Comparison of ENCODE assay signal across 8 cellular contexts in the genomic region with DNA sequence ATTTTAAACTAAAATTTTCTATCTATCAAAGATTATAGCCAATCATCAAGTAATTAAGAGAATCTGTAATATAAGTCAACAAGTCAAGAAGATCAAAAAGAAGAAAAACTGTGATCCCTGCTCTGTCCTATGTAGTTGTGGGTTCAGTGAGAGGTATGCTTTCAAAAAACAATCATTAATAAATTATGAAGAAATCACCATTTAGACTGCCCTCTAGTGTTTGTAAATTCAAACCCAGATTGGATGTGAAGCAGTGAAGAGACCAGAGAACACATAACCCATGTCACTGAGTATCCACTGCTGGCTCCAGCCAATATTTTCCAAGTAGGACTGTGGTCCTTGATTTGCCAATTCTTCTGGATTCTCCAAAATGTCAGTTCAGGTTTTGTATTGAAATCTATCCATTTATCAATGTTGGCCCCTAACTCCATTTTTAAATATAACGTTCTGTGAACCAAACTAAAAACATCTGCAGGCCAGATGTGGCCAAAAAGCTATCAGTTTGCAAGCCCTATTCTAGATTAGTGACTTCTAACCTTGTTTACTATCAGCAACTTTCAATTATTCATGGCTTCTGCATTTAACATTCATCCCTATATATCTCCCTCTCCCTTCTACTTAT.
A peak's percentile ranks its signal among the peaks of the same experiment; 100 is the strongest.
DNase-seq lines count a peak whose midpoint lies in the region; ATAC-seq and TF ChIP-seq lines count a peak whose summit lies in the region.

No MANE protein-coding gene starts in this region.

- intact Hi-C loops in left ventricle myocardium superior (cut with micrococcal nuclease), result no loop called here

- DNase-seq in A172 (ENCODE audit: low spot score), result peak; percentile 10
- DNase-seq in HPDE6-E6E7 (ENCODE audit: extremely low spot score), result peak; percentile 3
- DNase-seq in left ventricle myocardium superior, result no peak
- DNase-seq in stimulated activated naive CD4-positive, alpha-beta T cell (lab: John Stamatoyannopoulos, UW), result no peak
- no peak for DNase-seq in nucleus accumbens (lab: John Stamatoyannopoulos, UW)

- peak; percentile 61 for ATAC-seq in SK-N-SH treated with all-trans-retinoic acid at 6 μM for 48 hours
- ATAC-seq in left ventricle myocardium superior, result peak; percentile 51
- ATAC-seq in GM19023 (IDR thresholded peaks at IDR 0.05; ENCODE audit: unreplicated experiment), result no peak
- no peak for ATAC-seq in HG03045 (IDR thresholded peaks at IDR 0.05; ENCODE audit: unreplicated experiment)

TF ChIP-seq in SK-N-SH treated with all-trans-retinoic acid at 6 μM for 48 hours, 23 proteins besides CTCF, POLR2A, EP300 and RAD21:
- TF ChIP-seq GLIS3 (CRISPR knock-in tag; IDR thresholded peaks at IDR 0.05), result no peak
- peak; percentile 81 for TF ChIP-seq TCF4 (CRISPR knock-in tag; IDR thresholded peaks at IDR 0.05; ENCODE audit: borderline replicate concordance)
- TF ChIP-seq, protein P1, sequence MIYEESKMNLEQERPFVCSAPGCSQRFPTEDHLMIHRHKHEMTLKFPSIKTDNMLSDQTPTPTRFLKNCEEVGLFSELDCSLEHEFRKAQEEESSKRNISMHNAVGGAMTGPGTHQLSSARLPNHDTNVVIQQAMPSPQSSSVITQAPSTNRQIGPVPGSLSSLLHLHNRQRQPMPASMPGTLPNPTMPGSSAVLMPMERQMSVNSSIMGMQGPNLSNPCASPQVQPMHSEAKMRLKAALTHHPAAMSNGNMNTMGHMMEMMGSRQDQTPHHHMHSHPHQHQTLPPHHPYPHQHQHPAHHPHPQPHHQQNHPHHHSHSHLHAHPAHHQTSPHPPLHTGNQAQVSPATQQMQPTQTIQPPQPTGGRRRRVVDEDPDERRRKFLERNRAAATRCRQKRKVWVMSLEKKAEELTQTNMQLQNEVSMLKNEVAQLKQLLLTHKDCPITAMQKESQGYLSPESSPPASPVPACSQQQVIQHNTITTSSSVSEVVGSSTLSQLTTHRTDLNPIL (CRISPR knock-in tag; IDR thresholded peaks at IDR 0.05; ENCODE audit: low read depth), result no peak
- no peak for TF ChIP-seq ZNF8 (CRISPR knock-in tag; IDR thresholded peaks at IDR 0.05)

Comparison
In these comparisons a context has a peak if more than half of its experiments do, and no peak if none do; other contexts are left out.
1. DNase-seq: peak in A172 (single experiment) and HPDE6-E6E7 (single experiment); none in left ventricle myocardium superior (single experiment), stimulated activated naive CD4-positive, alpha-beta T cell (0 of 6) and nucleus accumbens (0 of 56).
2. ATAC-seq: peak in SK-N-SH treated with all-trans-retinoic acid at 6 μM for 48 hours (single experiment) and left ventricle myocardium superior (single experiment); none in GM19023 (single experiment) and HG03045 (single experiment).